1 cellular context compared by ENCODE assay signal in the genomic region with DNA sequence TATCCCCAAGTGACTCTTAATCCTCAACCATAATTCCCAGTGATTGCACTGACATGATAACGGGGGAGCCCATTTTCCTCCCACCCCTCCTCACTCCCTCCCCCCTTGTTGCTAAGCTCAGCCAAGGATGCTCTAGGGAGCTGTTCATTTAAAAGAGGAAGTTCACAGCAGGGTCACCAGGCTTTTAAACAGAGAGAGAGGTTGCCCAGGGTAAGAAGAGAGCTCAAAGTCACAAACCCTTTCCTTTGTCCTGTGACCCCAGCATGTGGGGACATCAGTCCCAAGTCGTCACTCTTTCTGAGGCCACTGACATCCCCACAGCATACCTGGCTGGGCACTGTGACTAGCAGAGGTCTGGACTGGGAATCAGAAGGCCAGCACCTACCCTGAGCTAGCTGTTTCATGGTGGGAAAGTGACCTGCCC.
TF ChIP-seq lines count a peak whose summit lies in the region.

No MANE protein-coding gene starts in this region.

TF ChIP-seq in GM23338, 12 proteins besides CTCF, POLR2A, EP300 and RAD21 (continued from another document):
- no peak for TF ChIP-seq ZNF331 (CRISPR knock-in tag; IDR thresholded peaks at IDR 0.05; ENCODE audit: low read depth)
